In the genomic region with DNA sequence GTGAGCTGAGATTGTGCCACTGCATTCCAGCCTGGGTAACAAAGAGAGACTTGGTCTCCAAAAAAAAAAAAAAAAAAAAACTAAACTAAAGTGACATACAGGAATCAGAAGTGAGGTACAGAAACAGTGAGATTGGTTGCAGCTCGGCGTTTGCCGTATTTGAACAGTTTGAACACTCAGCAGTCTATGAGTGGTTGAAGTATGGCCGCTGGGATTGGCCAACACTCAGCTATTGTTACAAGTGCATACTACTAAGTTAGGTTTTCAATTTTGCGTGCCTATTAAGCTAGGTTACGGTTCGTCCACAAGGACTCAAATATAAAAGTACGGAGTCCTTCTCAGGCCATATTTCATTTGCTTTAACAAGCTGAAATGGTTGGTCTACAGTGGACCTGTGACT, we compare ENCODE assay signal across 1 cellular context.
TF ChIP-seq lines count a peak whose summit lies in the region.

No MANE protein-coding gene starts in this region.

TF ChIP-seq in HepG2, 621 proteins besides CTCF, POLR2A, EP300 and RAD21:
- TF ChIP-seq AGO1 (IDR thresholded peaks at IDR 0.05; ENCODE audit: low read depth, low read length, poor library complexity, severe bottlenecking) (no peak), ZNF34 (CRISPR knock-in tag; IDR thresholded peaks at IDR 0.05; ENCODE audit: borderline replicate concordance) (no peak), GTF2F1 (IDR thresholded peaks at IDR 0.05; ENCODE audit: low read length) (no peak), WIZ (CRISPR knock-in tag; IDR thresholded peaks at IDR 0.05) (no peak), ZNF569 (CRISPR knock-in tag; IDR thresholded peaks at IDR 0.05; ENCODE audit: borderline replicate concordance) (no peak)
- TF ChIP-seq, protein P1, sequence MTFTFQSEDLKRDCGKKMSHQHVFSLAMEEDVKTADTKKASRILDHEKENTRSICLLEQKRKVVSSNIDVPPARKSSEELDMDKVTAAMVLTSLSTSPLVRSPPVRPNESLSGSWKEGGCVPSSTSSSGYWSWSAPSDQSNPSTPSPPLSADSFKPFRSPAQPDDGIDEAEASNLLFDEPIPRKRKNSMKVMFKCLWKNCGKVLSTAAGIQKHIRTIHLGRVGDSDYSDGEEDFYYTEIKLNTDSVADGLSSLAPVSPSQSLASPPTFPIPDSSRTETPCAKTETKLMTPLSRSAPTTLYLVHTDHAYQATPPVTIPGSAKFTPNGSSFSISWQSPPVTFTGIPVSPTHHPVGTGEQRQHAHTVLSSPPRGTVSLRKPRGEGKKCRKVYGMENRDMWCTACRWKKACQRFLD (CRISPR knock-in tag; IDR thresholded peaks at IDR 0.05; ENCODE audit: borderline replicate concordance): no peak
